23 cellular contexts compared by ENCODE assay signal in the genomic region with DNA sequence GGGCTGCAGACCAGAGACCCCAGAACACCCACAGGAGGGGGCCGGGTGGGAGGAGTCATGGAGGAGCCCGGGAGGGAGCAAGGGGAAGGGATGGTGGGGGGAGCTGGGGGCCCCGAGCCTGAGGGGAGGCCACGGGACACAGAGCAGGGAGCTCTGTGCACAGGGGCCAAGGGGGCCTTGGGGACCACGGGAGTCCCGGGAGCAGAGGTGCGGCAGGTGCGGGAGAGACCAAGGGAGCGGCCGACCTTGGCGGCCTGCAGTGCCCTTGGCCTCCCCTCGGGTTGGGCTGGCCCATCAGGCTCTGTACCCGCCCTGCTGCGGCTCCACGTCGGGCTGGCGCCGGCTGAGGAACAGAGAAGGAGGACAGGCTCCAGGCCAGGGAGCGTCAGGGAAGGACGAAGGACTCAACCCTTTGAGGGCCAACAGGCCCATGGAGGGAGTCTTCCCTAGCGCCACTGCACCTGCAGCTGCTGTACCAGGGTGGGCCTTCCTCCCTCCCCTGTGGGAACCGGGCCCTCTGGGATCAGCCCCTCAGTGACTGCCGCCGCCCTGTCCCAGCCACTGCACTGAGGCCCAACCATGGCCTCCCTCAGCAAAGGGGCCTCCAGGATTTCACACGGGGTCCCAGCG.
"Had no signal": no experiment of that assay in that cellular context is flagged by ENCODE, and none has a peak within 500 bp of the region (broad histone marks: within the 10 kb centered on the region; RNA-seq: fewer than 3 reads in every experiment).

No MANE protein-coding gene starts in this region.

- H3K27ac Mint-ChIP-seq: memory B cell; natural killer cell treated with Interleukin-12 subunit alpha and Interleukin-12 subunit beta and Interleukin-15 and Interleukin-18, amount 100 ng/mL, for 72 hours; neural progenitor cell; progenitor cell of endocrine pancreas; stimulated activated naive CD8-positive, alpha-beta T cell treated with anti-CD3 and anti-CD28 coated beads, Interleukin-15, Interleukin-2, amounts not matched to agents 100 ng/mL and 50 ng/mL, for 24 hours had no signal

- H3K4me1 Mint-ChIP-seq: memory B cell had no signal

- H3K9ac ChIP-seq: neural progenitor cell had no signal

- H3K27ac ChIP-seq: dorsolateral prefrontal cortex, heart right ventricle, left lung, lower lobe of right lung, neural progenitor cell, pancreas, testis, tibial nerve had no signal

- H3K4me1 ChIP-seq: heart right ventricle, left lung, lower lobe of right lung, neural progenitor cell, pancreas, testis, tibial nerve had no signal

- H3K9me3 Mint-ChIP-seq: memory B cell; natural killer cell treated with Interleukin-12 subunit alpha and Interleukin-12 subunit beta and Interleukin-15 and Interleukin-18, amount 100 ng/mL, for 72 hours had no signal

- H3K4me2 ChIP-seq: neural progenitor cell, smooth muscle cell had no signal

- FAIRE-seq: endometrium, frontal cortex, islet of Langerhans, pancreas had no signal

- H3K36me3 ChIP-seq: heart right ventricle, left lung, lower lobe of right lung, neural progenitor cell, pancreas, tibial nerve had no signal

- H3K36me3 Mint-ChIP-seq: memory B cell; natural killer cell treated with Interleukin-12 subunit alpha and Interleukin-12 subunit beta and Interleukin-15 and Interleukin-18, amount 100 ng/mL, for 72 hours; neural progenitor cell had no signal

- H3K9me3 ChIP-seq: lower lobe of right lung, pancreas, testis had no signal

- H3K4me3 ChIP-seq: dorsolateral prefrontal cortex, heart right ventricle, left lung, lower lobe of right lung, neural progenitor cell, pancreas, smooth muscle cell, testis, tibial nerve had no signal

- H3K4me3 Mint-ChIP-seq: memory B cell; natural killer cell treated with Interleukin-12 subunit alpha and Interleukin-12 subunit beta and Interleukin-15 and Interleukin-18, amount 100 ng/mL, for 72 hours; neural progenitor cell; stimulated activated naive CD8-positive, alpha-beta T cell treated with anti-CD3 and anti-CD28 coated beads, Interleukin-15, Interleukin-2, amounts not matched to agents 100 ng/mL and 50 ng/mL, for 24 hours had no signal

- H2AFZ ChIP-seq: neural progenitor cell had no signal

- ATAC-seq: esophagus mucosa; left lung; natural killer cell treated with Interleukin-12 subunit alpha and Interleukin-12 subunit beta and Interleukin-15 and Interleukin-18, amount 100 ng/mL, for 72 hours; pancreas had no signal

- H3K27me3 ChIP-seq: dorsolateral prefrontal cortex, neural progenitor cell, pancreas, testis, tibial nerve had no signal

- DNase-seq: cortex of kidney; dorsolateral prefrontal cortex; effector memory CD4-positive, alpha-beta T cell; heart right ventricle; hypothalamus; lower lobe of right lung; midbrain; occipital lobe; stimulated activated CD4-positive, alpha-beta T cell treated with anti-CD3 and anti-CD28 coated beads, Interleukin-2, amount 100 ng/mL, for 48 hours; testis had no signal

- H3K27me3 Mint-ChIP-seq: stimulated activated naive CD8-positive, alpha-beta T cell treated with anti-CD3 and anti-CD28 coated beads, Interleukin-15, Interleukin-2, amounts not matched to agents 100 ng/mL and 50 ng/mL, for 24 hours had no signal
